ENCODE assay signal across 8 cellular contexts in the genomic region with DNA sequence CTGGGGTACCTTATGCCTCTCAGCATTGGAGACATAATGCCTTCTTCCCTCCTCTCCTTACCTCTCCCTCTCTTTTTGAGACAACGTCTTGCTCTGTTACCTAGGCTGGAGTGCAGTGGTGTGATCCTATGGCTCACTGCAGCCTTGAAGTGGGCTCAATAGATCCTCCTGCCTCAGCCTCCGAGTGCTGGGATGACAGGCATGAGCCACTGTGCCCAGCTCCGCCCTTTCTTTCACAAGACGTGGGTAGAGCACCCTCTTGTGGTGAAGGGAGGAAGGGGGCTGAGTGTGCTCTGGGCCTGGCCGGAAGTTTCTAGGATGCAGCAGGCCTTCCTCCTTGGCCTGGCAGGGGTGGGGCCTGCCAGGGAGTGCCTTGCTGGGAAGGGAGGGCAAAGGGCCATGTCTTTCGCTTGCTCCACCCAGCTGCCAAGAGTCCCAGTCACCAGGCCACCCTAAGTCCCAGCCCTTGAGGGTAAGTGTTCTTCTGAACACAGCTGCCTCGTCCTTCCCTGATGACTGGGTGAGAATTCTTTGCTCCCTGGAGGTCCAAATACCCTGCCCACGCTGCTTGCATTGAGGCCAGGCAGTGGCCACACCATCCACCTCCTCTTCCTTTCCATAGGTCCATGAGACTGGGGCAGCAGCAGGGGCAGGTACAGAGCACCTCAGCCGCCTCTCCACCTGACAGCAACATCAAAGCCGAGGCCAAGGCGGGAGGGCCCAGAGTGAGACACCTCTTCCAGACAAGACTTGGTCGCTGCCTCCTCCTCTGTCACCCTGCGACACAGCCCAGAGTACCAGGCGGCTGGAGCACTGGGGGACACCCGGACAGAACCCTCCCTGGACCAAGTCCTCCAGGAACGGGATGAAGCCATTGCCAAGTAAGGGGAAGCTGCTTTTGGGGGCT. TPM values are rescaled to one million over a fixed set of nuclear protein-coding genes. Genes with fewer than 3 reads are reported as not detected.
A peak's percentile ranks its signal among the peaks of the same experiment; 100 is the strongest.
DNase-seq lines count a peak whose midpoint lies in the region; ATAC-seq, FAIRE-seq and TF ChIP-seq lines count a peak whose summit lies in the region.

No MANE protein-coding gene starts in this region.

- H3K4me1 ChIP-seq in left ventricle myocardium inferior, result peaks cover 22% of the 10 kb centered on the region

- H3K36me3 ChIP-seq in H7 (replicated peaks; ENCODE audit: control insufficient read depth, insufficient read depth, low read length) (peaks cover 8% of the 10 kb centered on the region), SU-DHL-6 (ENCODE audit: low read length) (no peaks in the 10 kb centered on the region), left ventricle myocardium inferior (peaks cover 22% of the 10 kb centered on the region)

- H3K9me2 ChIP-seq in SU-DHL-6 (replicated peaks; ENCODE audit: insufficient read depth, low read length), result no peaks in the 10 kb centered on the region

- H3K79me2 ChIP-seq in SU-DHL-6 (ENCODE audit: insufficient read depth, low read length), result peaks cover 9% of the 10 kb centered on the region; the same call in 1 of the 2 replicates

- no peak overlapping the region for H3K4me2 ChIP-seq in SU-DHL-6 (ENCODE audit: low read depth, low read length, poor library complexity, severe bottlenecking)

- FAIRE-seq in D721Med (lab: Jason Lieb, UNC), result no peak

- no peaks in the 10 kb centered on the region for H3K9me3 ChIP-seq in SU-DHL-6 (ENCODE audit: insufficient read depth, low read length)
- no peaks in the 10 kb centered on the region for H3K9me3 ChIP-seq in left ventricle myocardium inferior (replicated peaks)

- no peak overlapping the region for H3K4me3 ChIP-seq in H7 (ENCODE audit: insufficient read depth, low read depth, low read length)
- no peak overlapping the region for H3K4me3 ChIP-seq in SU-DHL-6 (ENCODE audit: insufficient read depth, low read length, poor library complexity, severe bottlenecking)
- no peak overlapping the region for H3K4me3 ChIP-seq in left ventricle myocardium inferior
- H3K4me3 ChIP-seq in skin epidermis, result no peak overlapping the region

- H3K9ac ChIP-seq in SU-DHL-6 (ENCODE audit: low read length), result 0 out of 2 replicates have a peak overlapping the region, but pooled peaks have one; percentile 18

- ATAC-seq in GM21390 (IDR thresholded peaks at IDR 0.05; ENCODE audit: unreplicated experiment), result no peak

- intact Hi-C loops in left ventricle myocardium inferior (cut with micrococcal nuclease), result no loop called here

- DNase-seq in D721Med (ENCODE audit: insufficient read length, low spot score) (peak; percentile 80), H7 (peak; percentile 94), NCI-H1417 treated with DMSO at 0.1 percent for 48 hours (lab: John Stamatoyannopoulos, UW) (peak; percentile 23), left ventricle myocardium inferior (peak; percentile 43)
- peak; percentile 63 for DNase-seq in activated naive CD8-positive, alpha-beta T cell treated with anti-CD3 and anti-CD28 coated beads, Interleukin-2, amount 50 U/mL, for 16 hours (ENCODE audit: low read depth, low spot score)

- peak overlapping the region; percentile 48 for H2AFZ ChIP-seq in SU-DHL-6 (ENCODE audit: low read depth, low read length, severe bottlenecking)

- 0 out of 2 replicates have a peak, but pooled peaks cover 4% of the 10 kb centered on the region for H3F3A ChIP-seq in SU-DHL-6 (ENCODE audit: insufficient read depth)

- 0 out of 2 replicates have a peak overlapping the region, but pooled peaks have one; percentile 27 for H3K27ac ChIP-seq in SU-DHL-6 (ENCODE audit: low read depth, low read length)
- peak overlapping the region; percentile 8 for H3K27ac ChIP-seq in left ventricle myocardium inferior (replicated peaks)
- peak overlapping the region in 13 of 21 experiments; percentile 5 to 71 (median 51) for H3K27ac ChIP-seq in skin epidermis

- H3K27me3 ChIP-seq in H7 (ENCODE audit: control insufficient read depth, insufficient read depth, low read length) (peaks cover 3% of the 10 kb centered on the region; the same call in 1 of the 2 replicates), SU-DHL-6 (ENCODE audit: low read length) (no peaks in the 10 kb centered on the region), left ventricle myocardium inferior (ENCODE audit: low read depth) (no peaks in the 10 kb centered on the region)

- peak; percentile 90 for TF ChIP-seq CTCF in D721Med (IDR thresholded peaks at IDR 0.05; ENCODE audit: insufficient read depth, missing control alignments)
- TF ChIP-seq CTCF in SU-DHL-6 (IDR thresholded peaks at IDR 0.05; ENCODE audit: insufficient read depth, low read length, poor library complexity, severe bottlenecking), result peak; percentile 99
- TF ChIP-seq CTCF in left ventricle myocardium inferior (IDR thresholded peaks at IDR 0.05; ENCODE audit: borderline replicate concordance), result peak; percentile 73

- 0 out of 2 replicates have a peak, but pooled peaks cover 3% of the 10 kb centered on the region for H4K20me1 ChIP-seq in SU-DHL-6 (ENCODE audit: low read depth, low read length)

RNA-seq across cellular contexts. Expression of gene ABHD11, which starts 3.7 kb away (rescaled TPM):
- total RNA-seq in H7 (2014; rRNA removed; shearing (Covaris generic)), result 21.2 and 25.7 TPM in 2 replicates
- total RNA-seq in left ventricle myocardium inferior, result 25.2 TPM

RNA-seq across cellular contexts. Expression of gene STX1A, which starts 15.4 kb away (rescaled TPM):
- 16.8 and 19.4 TPM in 2 replicates for total RNA-seq in H7 (2014; rRNA removed; shearing (Covaris generic))
- total RNA-seq in left ventricle myocardium inferior, result 2.9 TPM

RNA-seq across cellular contexts. Expression of gene CLDN3, which starts 35.2 kb away (rescaled TPM):
- total RNA-seq in H7 (2014; rRNA removed; shearing (Covaris generic)), result 3.3 and 5.9 TPM in 2 replicates
- not detected for total RNA-seq in left ventricle myocardium inferior

RNA-seq across cellular contexts. Expression of gene BUD23, which starts 51.5 kb away (rescaled TPM):
- 39.3 and 48.0 TPM in 2 replicates for total RNA-seq in H7 (2014; rRNA removed; shearing (Covaris generic))
- 65.0 TPM for total RNA-seq in left ventricle myocardium inferior

RNA-seq across cellular contexts. Expression of gene DNAJC30, which starts 51.6 kb away (rescaled TPM):
- total RNA-seq in H7 (2014; rRNA removed; shearing (Covaris generic)), result 2.4 and 2.7 TPM in 2 replicates
- 14.0 TPM for total RNA-seq in left ventricle myocardium inferior

Comparison
In these comparisons a context has a peak if more than half of its experiments do, and no peak if none do; other contexts are left out.
1. DNase-seq: peak in every context shown above with its lines; median percentile 94 in H7; 80 in D721Med; 63 in activated naive CD8-positive, alpha-beta T cell treated with anti-CD3 and anti-CD28 coated beads, Interleukin-2, amount 50 U/mL, for 16 hours; 43 in left ventricle myocardium inferior; 23 in NCI-H1417 treated with DMSO at 0.1 percent for 48 hours.